In the genomic region with DNA sequence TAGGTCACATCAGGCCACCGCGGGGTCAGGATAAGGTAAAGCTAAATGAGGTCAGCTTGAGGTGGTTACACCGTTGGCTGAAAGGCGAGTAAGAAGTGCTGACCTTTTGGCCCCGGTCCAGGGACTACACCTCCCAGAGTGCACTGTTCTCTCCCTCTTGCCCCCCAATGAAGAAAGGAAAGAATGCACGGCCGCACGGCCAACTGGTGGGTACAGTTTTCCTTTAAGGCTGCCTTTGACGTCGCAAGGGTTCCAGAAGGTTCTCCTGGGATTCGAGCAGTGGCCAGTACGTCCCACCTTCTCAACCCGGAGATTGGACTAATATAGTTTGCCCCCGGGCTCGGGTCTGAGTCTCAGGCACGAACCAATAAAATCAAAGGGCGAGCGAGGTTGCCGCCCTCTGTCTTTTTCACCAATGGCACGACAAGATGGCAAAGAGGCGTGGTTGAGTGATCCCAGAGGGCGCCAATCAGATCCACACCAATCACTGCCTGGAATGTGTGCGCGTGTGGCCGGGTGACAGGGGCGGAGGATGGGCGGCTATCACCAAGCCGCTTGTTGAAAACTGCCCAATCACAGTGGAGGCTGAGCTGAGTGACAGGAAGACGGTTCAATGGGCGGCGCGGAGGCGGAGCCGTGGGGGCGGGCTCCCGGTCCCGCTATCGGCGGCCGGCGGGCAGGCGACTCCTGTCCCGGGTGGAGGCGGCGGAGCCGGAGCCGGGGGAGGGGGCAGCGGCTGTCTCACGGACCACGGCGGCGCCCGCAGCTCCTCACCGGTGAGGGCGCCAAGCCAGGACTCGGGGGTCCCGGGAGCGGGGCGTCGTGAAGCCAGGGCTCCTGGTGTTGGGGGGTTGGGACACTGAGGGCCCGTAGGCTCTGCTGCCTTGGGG, we compare ENCODE assay signal across 8 cellular contexts. TPM values are rescaled to one million over a fixed set of nuclear protein-coding genes. Genes with fewer than 3 reads are reported as not detected.
DNase-seq lines count a peak whose midpoint lies in the region; ATAC-seq, FAIRE-seq and TF ChIP-seq lines count a peak whose summit lies in the region.

A gene (plus strand): TSS at position 690 of the 890 bp plus-strand sequence. CDS start 886 bp downstream, outside the sequence.

- ATAC-seq in GM21381 (IDR thresholded peaks at IDR 0.05; ENCODE audit: unreplicated experiment) (peak; percentile 83), memory B cell (ENCODE audit: low read depth) (peak; percentile 91)

- H3K79me1 ChIP-seq in H1 (ENCODE audit: low read depth, low read length) = peaks cover 6% of the 10 kb centered on the region; the same call in 1 of the 2 replicates

- no peak within 1 kb of the TSS for H2BK15ac ChIP-seq in H1 (ENCODE audit: low read length)

- peaks cover 6% of the 10 kb centered on the region for H3K23me2 ChIP-seq in H1 (ENCODE audit: low read depth, low read length)

- CTCF ChIA-PET in Caco-2 (lab: Charles Lee) = interaction anchor here (0.5 to 1.4 kb wide), 2 partner anchors 46 to 90 kb away, joined by 4 to 12 read pairs; no protein-coding TSS in a partner anchor
- CTCF ChIA-PET in H1 (lab: Charles Lee; ENCODE audit: partially characterized antibody) = interaction anchor here (0.6 to 14.8 kb wide), 13 partner anchors 13 to 414 kb away, joined by 3 to 148 read pairs (median 3); a partner anchor contains a TSS

- no peaks in the 10 kb centered on the region; the same call in 1 of the 2 replicates for H3K27me3 ChIP-seq in Caco-2 (replicated peaks; ENCODE audit: control insufficient read depth, insufficient read depth, low read length)
- H3K27me3 ChIP-seq in H1 (replicated peaks in 1 of 4; ENCODE audit: control insufficient read depth in 3 of 4, extremely low read depth in 1 of 4, insufficient read depth in 3 of 4, low read length in 3 of 4) = no peaks in the 10 kb centered on the region

- no peak within 1 kb of the TSS for H3K23ac ChIP-seq in H1 (ENCODE audit: insufficient read length)

- peak; percentile 98 to 99 for DNase-seq in Caco-2
- peak; percentile 96 for DNase-seq in HTR-8/SVneo (ENCODE audit: insufficient read length, low spot score)
- peak; percentile 100 for DNase-seq in NOMO-1 treated with DMSO at 0.1 percent for 48 hours (lab: John Stamatoyannopoulos, UW; ENCODE audit: unreplicated experiment)
- DNase-seq in activated CD8-positive, alpha-beta memory T cell treated with anti-CD3 and anti-CD28 coated beads, Interleukin-2, amount 50 U/mL, for 1 hour (ENCODE audit: extremely low read depth) = peak; percentile 94
- peak; percentile 98 to 100 for DNase-seq in H1 (ENCODE audit: low read depth in 1 of 2, low spot score in 2 of 2)
- DNase-seq in memory B cell (ENCODE audit: low spot score in 2 of 2) = peak; percentile 97
- peak; percentile 93 for DNase-seq in stimulated activated CD8-positive, alpha-beta memory T cell treated with anti-CD3 and anti-CD28 coated beads, Interleukin-12 subunit alpha, Interleukin-12 subunit beta, amount 100 ng/mL, for 1 hour (ENCODE audit: low read depth)

- intact Hi-C loops in Caco-2 (cut with micrococcal nuclease; ENCODE audit: unreplicated experiment) = loop anchor here (1.0 to 5.0 kb wide), 3 partner anchors 38 to 232 kb away; a partner anchor contains a TSS

- H3K4me3 ChIP-seq in Caco-2 (ENCODE audit: low read depth, low read length) (peak within 1 kb of the TSS; percentile 85), H1 (ENCODE audit: extremely low read depth in 1 of 4, insufficient read depth in 2 of 4, low read depth in 3 of 4, low read length in 4 of 4) (peak within 1 kb of the TSS; percentile 65 to 94 (median 74))

- TF ChIP-seq CTCF in Caco-2 (IDR thresholded peaks at IDR 0.05; ENCODE audit: insufficient read depth in 1 of 2, low read depth in 1 of 2, low read length in 1 of 2, severe bottlenecking in 1 of 2, unreplicated experiment in 1 of 2) (no peak), H1 (IDR thresholded peaks at IDR 0.05; ENCODE audit: control extremely low read depth in 1 of 3, insufficient read depth in 1 of 3, low read depth in 1 of 3, low read length in 3 of 3) (no peak)

- TF ChIP-seq POLR2A in H1 (IDR thresholded peaks at IDR 0.05; ENCODE audit: control extremely low read depth in 1 of 2, low read depth in 2 of 2, low read length in 2 of 2) = peak; percentile 47 to 64

- H3K56ac ChIP-seq in H1 (replicated peaks; ENCODE audit: insufficient read length, low read depth, low read length) = no peak within 1 kb of the TSS

- no peak within 1 kb of the TSS for H3K14ac ChIP-seq in H1 (ENCODE audit: insufficient read length)

- peak within 1 kb of the TSS; percentile 89 for H3K18ac ChIP-seq in H1 (ENCODE audit: extremely low read depth, low read length)

- H2BK12ac ChIP-seq in H1 (ENCODE audit: low read depth, low read length) = peak within 1 kb of the TSS; percentile 75; the same call in 1 of the 2 replicates

- H3K4me1 ChIP-seq in Caco-2 (peaks cover 8% of the 10 kb centered on the region), H1 (replicated peaks in 1 of 4; ENCODE audit: control insufficient read depth in 3 of 4, insufficient read depth in 4 of 4, low read length in 3 of 4) (peaks cover 17 to 46% (median 34%) of the 10 kb centered on the region in 4 experiments)

- H2AK5ac ChIP-seq in H1 (ENCODE audit: low read depth, low read length) = no peak within 1 kb of the TSS

- H3K4ac ChIP-seq in H1 (replicated peaks; ENCODE audit: insufficient read length, low read depth, low read length) = peak within 1 kb of the TSS; percentile 75

- peak within 1 kb of the TSS; percentile 32 for H4K5ac ChIP-seq in H1 (ENCODE audit: insufficient read length, low read depth, low read length)

- H3K4me2 ChIP-seq in H1 (ENCODE audit: insufficient read depth in 1 of 2, low read depth in 2 of 2, low read length in 2 of 2) = peak within 1 kb of the TSS; percentile 94 to 97

- no peaks in the 10 kb centered on the region for H3K9me3 Mint-ChIP-seq in Caco-2 (ENCODE audit: unreplicated experiment)
- H3K9me3 Mint-ChIP-seq in memory B cell = no peaks in the 10 kb centered on the region

- H3K4me1 Mint-ChIP-seq in Caco-2 (ENCODE audit: low read depth, unreplicated experiment) = peaks cover 9% of the 10 kb centered on the region
- H3K4me1 Mint-ChIP-seq in memory B cell = peaks cover 37% of the 10 kb centered on the region

- no peak for TF ChIP-seq RAD21 in H1 (IDR thresholded peaks at IDR 0.05 in 1 of 2, conservative IDR thresholded peaks at IDR 0.05 in 1 of 2; ENCODE audit: low read depth in 2 of 2, low read length in 2 of 2)

- WGBS in H1 (ENCODE audit: extremely low coverage in 1 of 2, insufficient coverage in 1 of 2, insufficient read length in 1 of 2, insufficient replicate concordance in 2 of 2, low coverage in 1 of 2, low lambda C conversion rate in 2 of 2, missing lambda C conversion rate in 1 of 2), 2 experiments = 1% methylated on average over 33 of the region's 61 CpGs; no CpG with 5 or more reads in 1 of the 2 experiments

- no peaks in the 10 kb centered on the region for H3K9me3 ChIP-seq in Caco-2
- H3K9me3 ChIP-seq in H1 (ENCODE audit: insufficient read depth in 2 of 2, low read depth in 1 of 2, low read length in 1 of 2) = no peaks in the 10 kb centered on the region

- POLR2A ChIA-PET in Caco-2 (lab: Charles Lee) = interaction anchor here (0.6 to 1.1 kb wide), 3 partner anchors 40 to 90 kb away, joined by 3 to 8 read pairs (median 6); a partner anchor contains a TSS
- POLR2A ChIA-PET in H1 (lab: Charles Lee; ENCODE audit: partially characterized antibody) = interaction anchor here (0.6 to 4.0 kb wide), 19 partner anchors 9 to 375 kb away, joined by 3 to 29 read pairs (median 3); a partner anchor contains a TSS

- H4K20me1 ChIP-seq in H1 (replicated peaks in 1 of 2; ENCODE audit: control insufficient read depth in 1 of 2, insufficient read depth in 2 of 2, low read length in 2 of 2) = no peaks in the 10 kb centered on the region

- H2AFZ ChIP-seq in H1 (ENCODE audit: low read length) = peak within 1 kb of the TSS; percentile 98

- peak within 1 kb of the TSS; percentile 92 for H4K91ac ChIP-seq in H1 (replicated peaks; ENCODE audit: insufficient read length, low read length)

- H2BK20ac ChIP-seq in H1 (ENCODE audit: low read length) = no peak within 1 kb of the TSS

- H3K27ac Mint-ChIP-seq in Caco-2 (ENCODE audit: unreplicated experiment) (peak within 1 kb of the TSS; percentile 91), memory B cell (peak within 1 kb of the TSS; percentile 61)

- peaks cover 9% of the 10 kb centered on the region for H3K36me3 Mint-ChIP-seq in Caco-2 (ENCODE audit: insufficient read depth, unreplicated experiment)
- no peaks in the 10 kb centered on the region for H3K36me3 Mint-ChIP-seq in memory B cell

- H2BK120ac ChIP-seq in H1 (replicated peaks; ENCODE audit: low read depth, low read length) = no peak within 1 kb of the TSS

- H4K8ac ChIP-seq in H1 (ENCODE audit: extremely low read depth, insufficient read depth, low read length) = peak within 1 kb of the TSS; percentile 81

- FAIRE-seq in HTR-8/SVneo (lab: Jason Lieb, UNC) = peak; percentile 28
- peak; percentile 75 for FAIRE-seq in H1 (lab: Jason Lieb, UNC)

- H3K27me3 Mint-ChIP-seq in Caco-2 (ENCODE audit: insufficient read depth, unreplicated experiment) (peaks cover 2% of the 10 kb centered on the region), memory B cell (peaks cover 6% of the 10 kb centered on the region)

- H3K9ac ChIP-seq in H1 (replicated peaks in 1 of 4; ENCODE audit: extremely low read depth in 1 of 4, low read depth in 3 of 4, low read length in 3 of 4) = peak within 1 kb of the TSS; percentile 62 to 87 (median 72)

- H3K79me2 ChIP-seq in H1 (ENCODE audit: control insufficient read depth in 1 of 2, insufficient read depth in 2 of 2, low read length in 2 of 2) = peaks cover 0 to 12% of the 10 kb centered on the region in 2 experiments; a peak in 1 of 4 replicates

- no peak for TF ChIP-seq EP300 in H1 (IDR thresholded peaks at IDR 0.05; ENCODE audit: borderline replicate concordance in 1 of 2, low read depth in 2 of 2, low read length in 2 of 2)

- peak within 1 kb of the TSS; percentile 92 for H2BK5ac ChIP-seq in H1 (ENCODE audit: low read depth, low read length)

- H3K4me3 Mint-ChIP-seq in Caco-2 (ENCODE audit: unreplicated experiment) (peak within 1 kb of the TSS; percentile 95), memory B cell (peak within 1 kb of the TSS; percentile 91)

- H3K36me3 ChIP-seq in Caco-2 (ENCODE audit: control insufficient read depth, insufficient read depth, low read length) (no peaks in the 10 kb centered on the region), H1 (ENCODE audit: control insufficient read depth in 2 of 4, insufficient read depth in 4 of 4, low read length in 3 of 4) (peaks cover 0 to 9% (median 0%) of the 10 kb centered on the region in 4 experiments; a peak in 1 of 8 replicates)

- BruUV-seq in Caco-2 (replicated peaks; lab: Mats Ljungman, UMichigan) = TSS peak; percentile 85

- peak within 1 kb of the TSS; percentile 90 for H3K27ac ChIP-seq in H1 (ENCODE audit: low read depth, low read length)

RNA-seq across cellular contexts. Expression of the gene that starts here (rescaled TPM):
- total RNA-seq in Caco-2 (2022) = 3.1 and 3.4 TPM in 2 replicates
- 34.1 and 38.0 TPM in 2 replicates for total RNA-seq in H1 (2021; fragmentation: NEBNext Ultra II Directional; extraction: Animal tissue kit (Norgen Biotek cat#: 25700))
- polyA plus RNA-seq in H1 (2011; rRNA removed) = 25.0 and 27.8 TPM in 2 replicates
- 23.2 TPM for polyA plus RNA-seq in H1 (2011; cell fraction: cytosol; rRNA removed)
- polyA plus RNA-seq in H1 (2011; cell fraction: nucleus; rRNA removed) = 24.2 TPM
- 40.6 to 46.4 TPM (median 44.6 TPM) in 4 replicates for polyA plus RNA-seq in H1 (2012, experiment 1 of 2)
- polyA plus RNA-seq in H1 (2012, experiment 2 of 2) = 51.0 TPM
- 27.7 TPM for polyA plus RNA-seq in H1 (2013, experiment 1 of 2)
- 27.2 TPM for polyA plus RNA-seq in H1 (2013, experiment 2 of 2)
- polyA minus RNA-seq in H1 (2011; rRNA and poly(A)+ RNA removed) = 11.7 and 13.7 TPM in 2 replicates
- polyA minus RNA-seq in H1 (2011; cell fraction: cytosol; rRNA and poly(A)+ RNA removed) = 12.4 TPM
- polyA minus RNA-seq in H1 (2011; cell fraction: nucleus; rRNA and poly(A)+ RNA removed) = 10.8 TPM

Comparison
In these comparisons a context has a peak if more than half of its experiments do, and no peak if none do; other contexts are left out.
1. Peak in every context shown above with its lines: DNase-seq, ATAC-seq, H3K4me3 ChIP-seq and H3K27ac ChIP-seq.